1 cellular context compared by ENCODE assay signal in the genomic region with DNA sequence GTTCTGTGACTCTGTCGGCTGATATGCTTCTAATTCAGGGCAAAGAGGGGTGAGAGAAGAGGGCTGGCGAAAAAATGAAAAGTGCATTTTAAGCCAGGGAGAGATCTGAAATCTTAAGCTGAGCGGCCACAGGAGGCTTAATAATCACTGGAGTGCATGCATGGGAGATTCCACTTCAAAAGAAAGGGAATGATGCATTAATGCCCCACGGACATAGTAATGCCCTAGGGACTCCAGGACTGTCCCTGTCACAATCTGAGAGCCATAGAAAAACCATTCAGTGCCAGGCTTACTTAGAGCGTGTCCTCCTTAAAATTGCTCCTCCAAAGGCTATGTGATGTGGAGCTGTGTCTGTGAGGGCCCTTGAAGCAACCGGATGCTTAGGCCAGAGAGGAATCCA.
TF ChIP-seq lines count a peak whose summit lies in the region.

No MANE protein-coding gene starts in this region.

TF ChIP-seq in endothelial cell of umbilical vein, 7 proteins besides CTCF, POLR2A, EP300 and RAD21 (continued from another document):
- TF ChIP-seq GATA2 (IDR thresholded peaks at IDR 0.05; ENCODE audit: insufficient read depth, insufficient read length, low read depth, low read length) (no peak), EZH2 (IDR thresholded peaks at IDR 0.05; ENCODE audit: borderline replicate concordance, low read depth, low read length, severe bottlenecking) (no peak), POLR2AphosphoS5 (IDR thresholded peaks at IDR 0.05; ENCODE audit: insufficient read depth, low read depth, low read length) (no peak), MYC (IDR thresholded peaks at IDR 0.05; ENCODE audit: low read depth, low read length) (no peak)
- TF ChIP-seq, protein P1, sequence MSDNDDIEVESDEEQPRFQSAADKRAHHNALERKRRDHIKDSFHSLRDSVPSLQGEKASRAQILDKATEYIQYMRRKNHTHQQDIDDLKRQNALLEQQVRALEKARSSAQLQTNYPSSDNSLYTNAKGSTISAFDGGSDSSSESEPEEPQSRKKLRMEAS (IDR thresholded peaks at IDR 0.05; ENCODE audit: insufficient read depth, insufficient read length) = no peak
